ENCODE assay signal across 21 cellular contexts in the genomic region with DNA sequence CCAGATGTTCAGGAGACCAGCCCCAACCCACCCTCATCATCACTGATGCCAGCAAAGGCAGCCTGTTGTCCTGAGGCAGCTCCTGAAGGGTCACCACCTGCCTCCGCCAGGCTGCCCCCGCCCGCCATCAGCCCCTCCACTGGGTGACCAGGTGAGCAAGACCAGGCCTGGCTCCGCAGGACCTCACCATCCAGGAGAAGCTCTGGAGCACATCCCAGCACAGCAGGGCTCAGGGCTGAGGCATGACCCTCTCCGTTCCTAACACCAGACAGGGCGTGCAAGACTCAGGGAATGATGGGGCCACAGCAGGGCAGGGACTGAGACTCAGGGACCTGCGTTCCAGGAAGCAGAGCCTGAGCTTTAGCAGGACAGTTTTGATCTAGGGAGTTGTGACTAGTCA.
"Had no signal": no experiment of that assay in that cellular context is flagged by ENCODE, and none has a peak within 500 bp of the region (broad histone marks: within the 10 kb centered on the region; RNA-seq: fewer than 3 reads in every experiment).

No MANE protein-coding gene starts in this region.

- H3K36me3 Mint-ChIP-seq: activated naive CD4-positive, alpha-beta T cell treated with anti-CD3 and anti-CD28 coated beads, Interleukin-2, amount 50 U/mL, for 72 hours; stimulated activated naive B cell treated with anti-CD40 and anti-IgM and Interleukin-4, amounts not matched to agents 10 μg/mL and 1 μg/mL and 100 μg/mL, for 72 hours; WTC11 had no signal

- H3K4me1 Mint-ChIP-seq: activated CD4-positive, alpha-beta T cell treated with anti-CD3 and anti-CD28 coated beads, Interleukin-2, amount 10 ng/mL, durations not matched to agents 7 days and 5 days; central memory CD8-positive, alpha-beta T cell had no signal

- H3K4me3 Mint-ChIP-seq: activated CD4-positive, alpha-beta T cell treated with anti-CD3 and anti-CD28 coated beads, Interleukin-2, amount 10 ng/mL, durations not matched to agents 7 days and 5 days; activated CD8-positive, alpha-beta T cell treated with anti-CD3 and anti-CD28 coated beads, Interleukin-2, amount 10 ng/mL, durations not matched to agents 7 days and 5 days; activated T-cell treated with anti-CD3 and anti-CD28 coated beads, Interleukin-2, amount 50 U/mL, for 24 hours; central memory CD8-positive, alpha-beta T cell; nephron; stimulated activated naive B cell treated with anti-CD40 and anti-IgM and Interleukin-4, amounts not matched to agents 10 μg/mL and 1 μg/mL and 100 μg/mL, for 72 hours; WTC11 had no signal

- DNase-seq: activated CD4-positive, alpha-beta T cell treated with anti-CD3 and anti-CD28 coated beads for 1 hour; activated CD4-positive, alpha-beta T cell treated with anti-CD3 and anti-CD28 coated beads, Interleukin-2, amount 10 ng/mL, durations not matched to agents 7 days and 5 days; activated CD8-positive, alpha-beta T cell treated with anti-CD3 and anti-CD28 coated beads, Interleukin-2, amount 10 ng/mL, durations not matched to agents 7 days and 5 days; activated T-cell treated with anti-CD3 and anti-CD28 coated beads, Interleukin-2, amount 50 U/mL, for 24 hours; effector memory CD4-positive, alpha-beta T cell; kidney; lower lobe of right lung; mesenchymal stem cell; sigmoid colon; SJCRH30; small intestine; stimulated activated CD4-positive, alpha-beta T cell treated with anti-CD3 and anti-CD28 coated beads, Interleukin-1b, Interleukin-23, amount 100 ng/mL, for 48 hours; stimulated activated CD4-positive, alpha-beta T cell treated with anti-CD3 and anti-CD28 coated beads, Interleukin-4, amount 100 ng/mL, for 4 hours; stimulated activated naive B cell treated with anti-CD40 and anti-IgM and Interleukin-4, amounts not matched to agents 10 μg/mL and 1 μg/mL and 100 μg/mL, for 72 hours; T-helper 2 cell had no signal

- H3K27me3 Mint-ChIP-seq: activated CD4-positive, alpha-beta T cell treated with anti-CD3 and anti-CD28 coated beads, Interleukin-2, amount 10 ng/mL, durations not matched to agents 7 days and 5 days had no signal

- H3K27ac Mint-ChIP-seq: activated CD4-positive, alpha-beta T cell treated with anti-CD3 and anti-CD28 coated beads, Interleukin-2, amount 10 ng/mL, durations not matched to agents 7 days and 5 days; activated CD8-positive, alpha-beta T cell treated with anti-CD3 and anti-CD28 coated beads, Interleukin-2, amount 10 ng/mL, durations not matched to agents 7 days and 5 days; activated naive CD4-positive, alpha-beta T cell treated with anti-CD3 and anti-CD28 coated beads, Interleukin-2, amount 50 U/mL, for 72 hours; activated T-cell treated with anti-CD3 and anti-CD28 coated beads, Interleukin-2, amount 50 U/mL, for 24 hours; nephron; progenitor cell of endocrine pancreas; stimulated activated naive B cell treated with anti-CD40 and anti-IgM and Interleukin-4, amounts not matched to agents 10 μg/mL and 1 μg/mL and 100 μg/mL, for 72 hours; WTC11 had no signal

- ATAC-seq: activated CD8-positive, alpha-beta T cell treated with anti-CD3 and anti-CD28 coated beads, Interleukin-2, amount 10 ng/mL, durations not matched to agents 7 days and 5 days; activated naive CD4-positive, alpha-beta T cell treated with anti-CD3 and anti-CD28 coated beads, Interleukin-2, amount 50 U/mL, for 72 hours; lower lobe of right lung; SK-N-SH treated with all-trans-retinoic acid at 6 μM for 48 hours; stimulated activated naive B cell treated with anti-CD40 and anti-IgM and Interleukin-4, amounts not matched to agents 10 μg/mL and 1 μg/mL and 100 μg/mL, for 72 hours; WTC11 had no signal

- H3K9me3 Mint-ChIP-seq: activated CD4-positive, alpha-beta T cell treated with anti-CD3 and anti-CD28 coated beads, Interleukin-2, amount 10 ng/mL, durations not matched to agents 7 days and 5 days; activated naive CD4-positive, alpha-beta T cell treated with anti-CD3 and anti-CD28 coated beads, Interleukin-2, amount 50 U/mL, for 72 hours; activated T-cell treated with anti-CD3 and anti-CD28 coated beads, Interleukin-2, amount 50 U/mL, for 24 hours; central memory CD8-positive, alpha-beta T cell; nephron; stimulated activated naive B cell treated with anti-CD40 and anti-IgM and Interleukin-4, amounts not matched to agents 10 μg/mL and 1 μg/mL and 100 μg/mL, for 72 hours had no signal
